Comparison of ENCODE assay signal across 1 cellular context in genomic region chr1:202796670-202797069, GRCh38.
TF ChIP-seq lines count a peak whose summit lies in the region.

No MANE protein-coding gene starts in this region.

TF ChIP-seq in K562, 482 proteins besides CTCF, POLR2A, EP300 and RAD21:
- TF ChIP-seq NFIC (IDR thresholded peaks at IDR 0.05) (0 out of 2 replicates have a peak, but pooled peaks have one; percentile 5), HNRNPH1 (optimal IDR thresholded peaks at IDR 0.05; ENCODE audit: low read depth, low read length) (no peak), BCLAF1 (IDR thresholded peaks at IDR 0.05; ENCODE audit: borderline replicate concordance in 1 of 2, control insufficient read depth in 1 of 2, low read depth in 2 of 2, low read length in 1 of 2) (no peak)
TF ChIP-seq in K562: peak in this region for 1.
